Comparison of ENCODE assay signal across 12 cellular contexts in genomic region chr12:120249266-120249874, GRCh38. TPM values are rescaled to one million over a fixed set of nuclear protein-coding genes. Genes with fewer than 3 reads are reported as not detected.
DNase-seq lines count a peak whose midpoint lies in the region; ATAC-seq and TF ChIP-seq lines count a peak whose summit lies in the region.
"Had no signal": no experiment of that assay in that cellular context is flagged by ENCODE, and none has a peak within 500 bp of the region (broad histone marks: within the 10 kb centered on the region; RNA-seq: fewer than 3 reads in every experiment).

No MANE protein-coding gene starts in this region.

- no peak for DNase-seq in CD8-positive, alpha-beta memory T cell
- no peak for DNase-seq in RWPE2 (ENCODE audit: low spot score)
- peak; percentile 0 for DNase-seq in pons (ENCODE audit: low spot score)
- DNase-seq in NCI-H1694 treated with DMSO at 0.1 percent for 48 hours (lab: John Stamatoyannopoulos, UW), result no peak
- no peak for DNase-seq in MM.1S
- no peak for DNase-seq in germinal center (ENCODE audit: low spot score)
- DNase-seq: cortex of kidney, GDM1, WERI-Rb-1 had no signal

- no peaks in the 10 kb centered on the region for H3K9me3 ChIP-seq in CD8-positive, alpha-beta memory T cell (ENCODE audit: low read length)
- H3K9me3 ChIP-seq in RWPE2 (ENCODE audit: severe bottlenecking) (no peaks in the 10 kb centered on the region), esophagus (ENCODE audit: control insufficient read depth in 2 of 2, insufficient read depth in 1 of 2, low read depth in 1 of 2, low read length in 1 of 2) (no peaks in the 10 kb centered on the region), MM.1S (replicated peaks; ENCODE audit: insufficient read depth, low read length) (no peaks in the 10 kb centered on the region)

- no peaks in the 10 kb centered on the region for H3K27me3 ChIP-seq in CD8-positive, alpha-beta memory T cell (ENCODE audit: insufficient read depth, low read length, poor library complexity, severe bottlenecking)
- H3K27me3 ChIP-seq in RWPE2 (ENCODE audit: insufficient read depth, poor library complexity, severe bottlenecking), result no peaks in the 10 kb centered on the region
- H3K27me3 ChIP-seq in esophagus (ENCODE audit: control insufficient read depth in 1 of 2, insufficient read depth in 2 of 2, low read length in 2 of 2), result no peaks in the 10 kb centered on the region
- H3K27me3 ChIP-seq in MM.1S (replicated peaks; ENCODE audit: insufficient read depth, low read length), result no peaks in the 10 kb centered on the region

- no peaks in the 10 kb centered on the region for H4K20me1 ChIP-seq in MM.1S (ENCODE audit: insufficient read depth, low read length)

- WGBS in esophagus, 2 donors, result 67 to 70% methylated on average over 4 of the region's 4 CpGs

- TF ChIP-seq CTCF in RWPE2 (IDR thresholded peaks at IDR 0.05; ENCODE audit: poor library complexity, severe bottlenecking), result no peak
- no peak for TF ChIP-seq CTCF in MM.1S (IDR thresholded peaks at IDR 0.05; ENCODE audit: low read length)

- H3K36me3 ChIP-seq in CD8-positive, alpha-beta memory T cell (ENCODE audit: insufficient read depth, low read length), result peaks cover 3% of the 10 kb centered on the region
- peaks cover 65% of the 10 kb centered on the region for H3K36me3 ChIP-seq in RWPE2 (ENCODE audit: low read depth)
- no peaks in the 10 kb centered on the region for H3K36me3 ChIP-seq in esophagus (ENCODE audit: control insufficient read depth in 2 of 2, insufficient read depth in 2 of 2, low read length in 1 of 2)
- no peaks in the 10 kb centered on the region for H3K36me3 ChIP-seq in MM.1S (replicated peaks; ENCODE audit: insufficient read depth, low read length)
- H3K36me3 ChIP-seq: WERI-Rb-1 had no signal

- H3K4me3 Mint-ChIP-seq in CD8-positive, alpha-beta memory T cell, result peak overlapping the region; percentile 75 to 93 (median 79)

- ATAC-seq in RWPE2 (ENCODE audit: low read depth) (no peak), GM21515 (IDR thresholded peaks at IDR 0.05; ENCODE audit: unreplicated experiment) (no peak)

- no peak overlapping the region for H3K4me2 ChIP-seq in MM.1S (ENCODE audit: low read depth, low read length)

- no peaks in the 10 kb centered on the region for H3F3A ChIP-seq in MM.1S (ENCODE audit: insufficient read depth, low read length)

- H2AFZ ChIP-seq in MM.1S (ENCODE audit: low read length), result no peak overlapping the region

- no peaks in the 10 kb centered on the region for H3K79me2 ChIP-seq in MM.1S (ENCODE audit: low read length)

- peak overlapping the region; percentile 74 to 97 (median 85) for H3K27ac Mint-ChIP-seq in CD8-positive, alpha-beta memory T cell

- H3K36me3 Mint-ChIP-seq in CD8-positive, alpha-beta memory T cell, result peaks cover 0 to 20% (median 15%) of the 10 kb centered on the region in 3 donors

- no peaks in the 10 kb centered on the region for H3K27me3 Mint-ChIP-seq in CD8-positive, alpha-beta memory T cell

- H3K4me3 ChIP-seq in CD8-positive, alpha-beta memory T cell (ENCODE audit: low read length), result peak overlapping the region; percentile 56
- H3K4me3 ChIP-seq in RWPE2 (ENCODE audit: severe bottlenecking), result no peak overlapping the region
- no peak overlapping the region for H3K4me3 ChIP-seq in esophagus (ENCODE audit: low read depth in 1 of 2, low read length in 2 of 2)
- H3K4me3 ChIP-seq in MM.1S (ENCODE audit: low read length), result no peak overlapping the region

- H3K4me1 ChIP-seq in CD8-positive, alpha-beta memory T cell (ENCODE audit: insufficient read depth, low read length), result peaks cover 81% of the 10 kb centered on the region
- peaks cover 83% of the 10 kb centered on the region for H3K4me1 ChIP-seq in RWPE2 (ENCODE audit: insufficient read depth, poor library complexity, severe bottlenecking)
- peaks cover 4 to 22% of the 10 kb centered on the region in 2 donors for H3K4me1 ChIP-seq in esophagus (ENCODE audit: control insufficient read depth in 2 of 2, insufficient read depth in 2 of 2, low read length in 1 of 2)
- no peaks in the 10 kb centered on the region for H3K4me1 ChIP-seq in MM.1S (ENCODE audit: low read length)

- H3K9me2 ChIP-seq in MM.1S (replicated peaks; ENCODE audit: insufficient read depth, low read length), result no peaks in the 10 kb centered on the region

- H3K9me3 Mint-ChIP-seq in CD8-positive, alpha-beta memory T cell, result no peaks in the 10 kb centered on the region

- H3K27ac ChIP-seq in CD8-positive, alpha-beta memory T cell (ENCODE audit: low read depth, low read length), result peak overlapping the region; percentile 41
- H3K27ac ChIP-seq in RWPE2 (ENCODE audit: poor library complexity, severe bottlenecking) (peak overlapping the region; percentile 100), esophagus (ENCODE audit: low read depth in 2 of 2, low read length in 1 of 2) (peak overlapping the region; percentile 44 to 89), MM.1S (ENCODE audit: low read length) (no peak overlapping the region)
- H3K27ac ChIP-seq: WERI-Rb-1 had no signal

- peaks cover 74 to 88% (median 86%) of the 10 kb centered on the region in 3 donors for H3K4me1 Mint-ChIP-seq in CD8-positive, alpha-beta memory T cell

- H3K9ac ChIP-seq in MM.1S (ENCODE audit: low read length), result no peak overlapping the region

- POLR2A ChIA-PET in CD8-positive, alpha-beta memory T cell (lab: Charles Lee), result interaction anchor here (0.6 to 9.5 kb wide), 6 partner anchors 8 to 83 kb away, joined by 3 to 96 read pairs (median 10); partner anchors contain the start of gene PXN

- CTCF ChIA-PET in CD8-positive, alpha-beta memory T cell (lab: Charles Lee), result interaction anchor here (0.6 to 34.4 kb wide), 8 partner anchors 10 to 51 kb away, joined by 3 to 727 read pairs (median 7); partner anchors contain the start of genes PXN, RNU4-1 and RPLP0

RNA-seq across cellular contexts. Expression of gene PXN, which starts 16.2 kb away (rescaled TPM):
- 10 to 100 TPM; 33.7 to 35.9 TPM for total RNA-seq in CD8-positive, alpha-beta memory T cell
- 146 TPM for polyA plus RNA-seq in CD8-positive, alpha-beta memory T cell
- polyA plus RNA-seq in esophagus, result 10 to 100 TPM; 17.3 to 32.1 TPM

RNA-seq across cellular contexts. Expression of gene RNU4-2, which starts 42.3 kb away (rescaled TPM):
- total RNA-seq in CD8-positive, alpha-beta memory T cell, result 1,000 to 10,000 TPM; 1,831 to 1,935 TPM
- polyA plus RNA-seq in CD8-positive, alpha-beta memory T cell, result 44.9 TPM
- polyA plus RNA-seq in esophagus, result not detected

RNA-seq across cellular contexts. Expression of gene RNU4-1, which starts 43.7 kb away (rescaled TPM):
- 100 to 1,000 TPM; 628 to 678 TPM for total RNA-seq in CD8-positive, alpha-beta memory T cell
- polyA plus RNA-seq in CD8-positive, alpha-beta memory T cell, result not detected
- not detected for polyA plus RNA-seq in esophagus
- total RNA-seq: kidney epithelial cell had no signal

RNA-seq across cellular contexts. Expression of gene RPLP0, which starts 48.5 kb away (rescaled TPM):
- total RNA-seq in CD8-positive, alpha-beta memory T cell, result 1,000 to 10,000 TPM; 4,137 to 4,308 TPM
- 1,675 TPM for polyA plus RNA-seq in CD8-positive, alpha-beta memory T cell
- polyA plus RNA-seq in esophagus, result 1,000 to 10,000 TPM; 1,612 to 3,865 TPM

RNA-seq across cellular contexts. Expression of gene SIRT4, which starts 52.8 kb away (rescaled TPM):
- 1 to 10 TPM; 1.8 to 1.9 TPM for total RNA-seq in CD8-positive, alpha-beta memory T cell
- 0.68 TPM for polyA plus RNA-seq in CD8-positive, alpha-beta memory T cell
- under 1 TPM; 0.47 to 0.55 TPM for polyA plus RNA-seq in esophagus

Comparison
In these comparisons a context has a peak if more than half of its experiments do, and no peak if none do; other contexts are left out.
1. RNA of gene RNU4-2, which starts 42.3 kb away (polyA plus RNA-seq): 44.9 TPM in CD8-positive, alpha-beta memory T cell (single experiment); not detected in esophagus; every median in the first group is over 10 times any median in the second.